ENCODE assay signal across 23 cellular contexts in the genomic region with DNA sequence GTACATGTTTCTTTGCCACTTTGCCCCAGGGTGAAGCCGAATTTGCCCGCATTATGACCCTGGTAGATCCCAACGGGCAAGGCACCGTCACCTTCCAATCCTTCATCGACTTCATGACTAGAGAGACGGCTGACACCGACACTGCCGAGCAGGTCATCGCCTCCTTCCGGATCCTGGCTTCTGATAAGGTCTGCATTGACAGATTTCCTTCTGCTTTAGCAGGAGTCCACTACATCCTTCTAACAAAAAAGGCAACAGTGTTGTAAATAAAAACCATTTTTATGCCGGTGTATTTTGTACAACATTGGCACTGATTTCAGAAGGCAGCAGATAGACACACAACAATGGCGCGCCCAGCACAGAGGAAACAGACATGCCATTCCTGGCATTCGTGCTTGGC.
"Had no signal": no experiment of that assay in that cellular context is flagged by ENCODE, and none has a peak within 500 bp of the region (broad histone marks: within the 10 kb centered on the region; RNA-seq: fewer than 3 reads in every experiment).

No MANE protein-coding gene starts in this region.

- H3K36me3 ChIP-seq: brain microvascular endothelial cell, Peyer's patch had no signal

- H3K9me3 Mint-ChIP-seq: activated T-cell treated with anti-CD3 and anti-CD28 coated beads, Interleukin-2, amount 50 U/mL, for 24 hours; WTC11 had no signal

- H3K4me3 ChIP-seq: Peyer's patch had no signal

- H3K27ac Mint-ChIP-seq: activated CD8-positive, alpha-beta memory T cell treated with anti-CD3 and anti-CD28 coated beads, Interleukin-2, amount 10 ng/mL, durations not matched to agents 7 days and 5 days; activated naive CD8-positive, alpha-beta T cell; activated T-cell treated with anti-CD3 and anti-CD28 coated beads, Interleukin-2, amount 50 U/mL, for 24 hours; T-helper 17 cell; WTC11 had no signal

- H3K4me3 Mint-ChIP-seq: activated CD8-positive, alpha-beta memory T cell treated with anti-CD3 and anti-CD28 coated beads, Interleukin-2, amount 10 ng/mL, durations not matched to agents 7 days and 5 days; activated naive CD8-positive, alpha-beta T cell; activated T-cell treated with anti-CD3 and anti-CD28 coated beads, Interleukin-2, amount 50 U/mL, for 24 hours; T-helper 17 cell; WTC11 had no signal

- H3K4me1 ChIP-seq: Peyer's patch had no signal

- H3K4me1 Mint-ChIP-seq: WTC11 had no signal

- DNase-seq: activated CD4-positive, alpha-beta T cell treated with anti-CD3 and anti-CD28 coated beads for 48 hours; activated CD4-positive, alpha-beta T cell treated with anti-CD3 and anti-CD28 coated beads, Interleukin-2, amount 50 U/mL, for 48 hours; activated CD4-positive, CD25-positive, alpha-beta regulatory T cell treated with anti-CD3 and anti-CD28 coated beads, Interleukin-2, amount 50 U/mL, for 72 hours; activated CD8-positive, alpha-beta memory T cell treated with anti-CD3 and anti-CD28 coated beads, Interleukin-2, amount 10 ng/mL, durations not matched to agents 7 days and 5 days; activated effector memory CD4-positive, alpha-beta T cell treated with anti-CD3 and anti-CD28 coated beads, Interleukin-2, amount 50 U/mL, for 16 hours; activated naive CD4-positive, alpha-beta T cell treated with Interleukin-2 at 50 U/mL for 16 hours; activated T-cell treated with anti-CD3 and anti-CD28 coated beads, Interleukin-2, amount 50 U/mL, for 24 hours; amygdala; brain microvascular endothelial cell; central memory CD4-positive, alpha-beta T cell; MM.1S; NCI-H1105; NCI-H1436; NCI-H1694 treated with DMSO at 0.1 percent for 48 hours; NCI-H2029 treated with DMSO at 0.1 percent for 48 hours; NCI-H510A treated with DMSO at 0.1 percent for 48 hours; NCI-H69; Peyer's patch; SIG-M5; T-helper 17 cell; T-helper 9 cell had no signal

- H3K27ac ChIP-seq: brain microvascular endothelial cell, Peyer's patch had no signal

- H3K27me3 ChIP-seq: brain microvascular endothelial cell, Peyer's patch had no signal

- H3K9me3 ChIP-seq: Peyer's patch had no signal

- H3K36me3 Mint-ChIP-seq: activated CD8-positive, alpha-beta memory T cell treated with anti-CD3 and anti-CD28 coated beads, Interleukin-2, amount 10 ng/mL, durations not matched to agents 7 days and 5 days; activated naive CD8-positive, alpha-beta T cell had no signal

- ATAC-seq: activated CD8-positive, alpha-beta memory T cell treated with anti-CD3 and anti-CD28 coated beads, Interleukin-2, amount 10 ng/mL, durations not matched to agents 7 days and 5 days; T-helper 17 cell; WTC11 had no signal
